2 cellular contexts compared by ENCODE assay signal in the genomic region with DNA sequence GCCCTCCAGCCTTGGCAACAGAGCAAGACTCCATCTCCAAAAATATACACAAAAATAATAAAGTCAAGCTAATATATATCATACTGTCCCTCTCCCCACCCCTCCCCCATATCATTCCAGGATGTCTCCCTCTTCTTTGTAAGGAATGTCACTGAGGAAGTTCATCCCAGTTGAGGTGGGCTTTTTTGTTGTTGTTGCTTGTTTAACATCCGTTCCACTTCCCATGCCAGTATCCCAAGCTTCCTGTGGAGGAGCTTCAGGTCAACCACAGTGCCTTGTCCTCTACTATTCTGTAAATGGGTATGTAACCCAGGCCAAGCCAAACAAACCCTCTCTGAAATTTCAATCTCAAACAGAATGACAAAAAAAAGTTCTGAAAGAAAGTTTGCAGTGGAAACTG.
TF ChIP-seq lines count a peak whose summit lies in the region.

No MANE protein-coding gene starts in this region.

TF ChIP-seq in IMR-90, 13 proteins besides CTCF, POLR2A, EP300 and RAD21:
- TF ChIP-seq FOS (IDR thresholded peaks at IDR 0.05; ENCODE audit: low read depth, low read length) (no peak), MAFK (IDR thresholded peaks at IDR 0.05; ENCODE audit: low read depth, low read length) (no peak), BHLHE40 (IDR thresholded peaks at IDR 0.05; ENCODE audit: low read depth, low read length) (no peak), NFE2L2 (IDR thresholded peaks at IDR 0.05; ENCODE audit: low read depth, low read length) (no peak), MXI1 (IDR thresholded peaks at IDR 0.05; ENCODE audit: borderline replicate concordance, low read depth, low read length) (no peak), SMC3 (IDR thresholded peaks at IDR 0.05; ENCODE audit: low read depth, low read length) (no peak), RCOR1 (IDR thresholded peaks at IDR 0.05; ENCODE audit: insufficient replicate concordance, low read length) (no peak), CEBPB (IDR thresholded peaks at IDR 0.05; ENCODE audit: low read depth, low read length) (no peak), CHD1 (IDR thresholded peaks at IDR 0.05; ENCODE audit: low read depth, low read length) (no peak), MAZ (IDR thresholded peaks at IDR 0.05; ENCODE audit: borderline replicate concordance, low read depth, low read length) (no peak), RFX5 (IDR thresholded peaks at IDR 0.05; ENCODE audit: low read depth, low read length) (no peak)
- TF ChIP-seq, protein P1, sequence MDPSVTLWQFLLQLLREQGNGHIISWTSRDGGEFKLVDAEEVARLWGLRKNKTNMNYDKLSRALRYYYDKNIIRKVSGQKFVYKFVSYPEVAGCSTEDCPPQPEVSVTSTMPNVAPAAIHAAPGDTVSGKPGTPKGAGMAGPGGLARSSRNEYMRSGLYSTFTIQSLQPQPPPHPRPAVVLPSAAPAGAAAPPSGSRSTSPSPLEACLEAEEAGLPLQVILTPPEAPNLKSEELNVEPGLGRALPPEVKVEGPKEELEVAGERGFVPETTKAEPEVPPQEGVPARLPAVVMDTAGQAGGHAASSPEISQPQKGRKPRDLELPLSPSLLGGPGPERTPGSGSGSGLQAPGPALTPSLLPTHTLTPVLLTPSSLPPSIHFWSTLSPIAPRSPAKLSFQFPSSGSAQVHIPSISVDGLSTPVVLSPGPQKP (IDR thresholded peaks at IDR 0.05; ENCODE audit: borderline replicate concordance, low read depth, low read length), result no peak
- TF ChIP-seq, protein P2, sequence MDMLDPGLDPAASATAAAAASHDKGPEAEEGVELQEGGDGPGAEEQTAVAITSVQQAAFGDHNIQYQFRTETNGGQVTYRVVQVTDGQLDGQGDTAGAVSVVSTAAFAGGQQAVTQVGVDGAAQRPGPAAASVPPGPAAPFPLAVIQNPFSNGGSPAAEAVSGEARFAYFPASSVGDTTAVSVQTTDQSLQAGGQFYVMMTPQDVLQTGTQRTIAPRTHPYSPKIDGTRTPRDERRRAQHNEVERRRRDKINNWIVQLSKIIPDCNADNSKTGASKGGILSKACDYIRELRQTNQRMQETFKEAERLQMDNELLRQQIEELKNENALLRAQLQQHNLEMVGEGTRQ (IDR thresholded peaks at IDR 0.05; ENCODE audit: low read depth, low read length), result no peak

TF ChIP-seq in HepG2, 621 proteins besides CTCF, POLR2A, EP300 and RAD21:
- TF ChIP-seq ZNF629 (CRISPR knock-in tag; conservative IDR thresholded peaks at IDR 0.05), result 0 out of 2 replicates have a peak, but pooled peaks have one; percentile 20
- TF ChIP-seq, protein P3, sequence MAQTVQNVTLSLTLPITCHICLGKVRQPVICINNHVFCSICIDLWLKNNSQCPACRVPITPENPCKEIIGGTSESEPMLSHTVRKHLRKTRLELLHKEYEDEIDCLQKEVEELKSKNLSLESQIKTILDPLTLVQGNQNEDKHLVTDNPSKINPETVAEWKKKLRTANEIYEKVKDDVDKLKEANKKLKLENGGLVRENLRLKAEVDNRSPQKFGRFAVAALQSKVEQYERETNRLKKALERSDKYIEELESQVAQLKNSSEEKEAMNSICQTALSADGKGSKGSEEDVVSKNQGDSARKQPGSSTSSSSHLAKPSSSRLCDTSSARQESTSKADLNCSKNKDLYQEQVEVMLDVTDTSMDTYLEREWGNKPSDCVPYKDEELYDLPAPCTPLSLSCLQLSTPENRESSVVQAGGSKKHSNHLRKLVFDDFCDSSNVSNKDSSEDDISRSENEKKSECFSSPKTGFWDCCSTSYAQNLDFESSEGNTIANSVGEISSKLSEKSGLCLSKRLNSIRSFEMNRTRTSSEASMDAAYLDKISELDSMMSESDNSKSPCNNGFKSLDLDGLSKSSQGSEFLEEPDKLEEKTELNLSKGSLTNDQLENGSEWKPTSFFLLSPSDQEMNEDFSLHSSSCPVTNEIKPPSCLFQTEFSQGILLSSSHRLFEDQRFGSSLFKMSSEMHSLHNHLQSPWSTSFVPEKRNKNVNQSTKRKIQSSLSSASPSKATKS (CRISPR knock-in tag; IDR thresholded peaks at IDR 0.05), result no peak
